ENCODE assay signal across 8 cellular contexts in the genomic region with DNA sequence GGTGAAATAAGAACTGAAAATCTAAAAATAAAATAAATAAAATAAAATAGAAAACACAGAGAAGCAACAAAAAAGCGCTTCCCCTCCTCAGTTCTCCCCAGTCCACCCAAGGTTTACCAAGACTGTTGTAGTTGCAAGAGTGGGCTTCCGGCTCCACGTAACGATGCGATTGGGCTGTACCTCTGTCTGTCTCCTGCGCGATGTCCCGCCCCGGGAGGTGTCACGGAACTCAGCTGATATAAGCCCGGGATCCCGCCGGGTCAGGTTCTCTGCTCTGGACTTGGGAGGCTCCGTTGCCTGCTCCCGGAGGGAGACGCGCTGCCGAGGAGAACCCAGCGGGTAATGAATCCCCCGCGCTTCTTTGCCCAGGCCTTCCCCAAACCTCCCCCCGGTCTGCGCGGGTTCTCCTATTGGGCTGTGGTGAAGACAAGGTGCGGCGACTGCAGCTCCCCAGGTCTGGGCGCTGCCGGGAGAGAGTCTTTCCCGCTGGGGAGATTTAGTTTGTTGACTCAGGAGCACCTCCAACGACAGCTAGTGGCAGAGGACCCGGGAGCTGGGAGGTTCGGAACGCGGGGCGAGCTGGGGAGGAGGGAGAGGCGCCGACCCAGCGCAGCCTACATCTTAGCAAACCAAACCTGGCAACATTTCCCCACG. TPM values are rescaled to one million over a fixed set of nuclear protein-coding genes. Genes with fewer than 3 reads are reported as not detected.
DNase-seq lines count a peak whose midpoint lies in the region; ATAC-seq and TF ChIP-seq lines count a peak whose summit lies in the region.

A gene (plus strand): TSS at position 268 of the 654 bp plus-strand sequence. CDS start 15,619 bp downstream, outside the sequence.

- peak; percentile 92 for DNase-seq in EL
- peak; percentile 92 for DNase-seq in GM23338 (ENCODE audit: low spot score)
- peak; percentile 88 for DNase-seq in LHCN-M2 (ENCODE audit: low read depth)
- DNase-seq in SKM-1 treated with dmso at 0.1 percent for 144 hours (lab: John Stamatoyannopoulos, UW; ENCODE audit: unreplicated experiment): peak; percentile 69
- peak; percentile 92 for DNase-seq in activated naive CD8-positive, alpha-beta T cell treated with anti-CD3 and anti-CD28 coated beads for 36 hours
- DNase-seq in glutamatergic neuron: peak; percentile 83
- DNase-seq in omental fat pad (ENCODE audit: low spot score): peak; percentile 96

- peak within 1 kb of the TSS; percentile 88 for H3K4me3 ChIP-seq in GM23338

- H3K36me3 Mint-ChIP-seq in GM23338 (ENCODE audit: low read depth) (no peaks in the 10 kb centered on the region), glutamatergic neuron (ENCODE audit: unreplicated experiment) (no peaks in the 10 kb centered on the region)
- H3K36me3 Mint-ChIP-seq in activated naive CD8-positive, alpha-beta T cell treated with anti-CD3 and anti-CD28 coated beads for 36 hours: peaks cover 34% of the 10 kb centered on the region

- peak within 1 kb of the TSS; percentile 95 for H3K4me2 ChIP-seq in GM23338

- peak; percentile 87 for ATAC-seq in GM23338
- peak; percentile 78 for ATAC-seq in omental fat pad (ENCODE audit: low FRiP score)

- H2AFZ ChIP-seq in GM23338: peak within 1 kb of the TSS; percentile 88

- H3K9me2 ChIP-seq in GM23338 (ENCODE audit: insufficient read depth): no peaks in the 10 kb centered on the region

- H3K4me3 Mint-ChIP-seq in GM23338: peak within 1 kb of the TSS; percentile 94
- peak within 1 kb of the TSS; percentile 87 for H3K4me3 Mint-ChIP-seq in activated naive CD8-positive, alpha-beta T cell treated with anti-CD3 and anti-CD28 coated beads for 36 hours
- peak within 1 kb of the TSS; percentile 96 for H3K4me3 Mint-ChIP-seq in glutamatergic neuron (ENCODE audit: unreplicated experiment)

- peaks cover 22% of the 10 kb centered on the region for H3K4me1 Mint-ChIP-seq in GM23338
- peaks cover 77% of the 10 kb centered on the region for H3K4me1 Mint-ChIP-seq in activated naive CD8-positive, alpha-beta T cell treated with anti-CD3 and anti-CD28 coated beads for 36 hours
- H3K4me1 Mint-ChIP-seq in glutamatergic neuron (ENCODE audit: low read depth, unreplicated experiment): peaks cover 9% of the 10 kb centered on the region

- no peaks in the 10 kb centered on the region for H4K20me1 ChIP-seq in GM23338 (replicated peaks; ENCODE audit: insufficient read depth)

- no peaks in the 10 kb centered on the region for H3K36me3 ChIP-seq in GM23338 (ENCODE audit: insufficient read depth)

- H3K27me3 Mint-ChIP-seq in GM23338 (ENCODE audit: insufficient read depth, low read depth, poor library complexity): peaks cover 12% of the 10 kb centered on the region
- H3K27me3 Mint-ChIP-seq in activated naive CD8-positive, alpha-beta T cell treated with anti-CD3 and anti-CD28 coated beads for 36 hours: no peaks in the 10 kb centered on the region
- H3K27me3 Mint-ChIP-seq in glutamatergic neuron (ENCODE audit: unreplicated experiment): peaks cover 7% of the 10 kb centered on the region

- H3K27ac ChIP-seq in GM23338 (ENCODE audit: low read depth) (peak within 1 kb of the TSS; percentile 86), temporal lobe (ENCODE audit: low read depth, low read length) (peak within 1 kb of the TSS; percentile 62)

- TF ChIP-seq CTCF in GM23338 (conservative IDR thresholded peaks at IDR 0.05; ENCODE audit: low read depth in 2 of 2) (no peak), glutamatergic neuron (IDR thresholded peaks at IDR 0.05; ENCODE audit: partially characterized antibody, unreplicated experiment) (no peak), omental fat pad (IDR thresholded peaks at IDR 0.05) (no peak)

- peaks cover 11% of the 10 kb centered on the region; the same call in 1 of the 2 replicates for H3K27me3 ChIP-seq in GM23338 (ENCODE audit: insufficient read depth)

- H3K79me2 ChIP-seq in GM23338 (replicated peaks; ENCODE audit: insufficient read depth): no peaks in the 10 kb centered on the region

- no peaks in the 10 kb centered on the region for H3K9me3 Mint-ChIP-seq in GM23338
- no peaks in the 10 kb centered on the region for H3K9me3 Mint-ChIP-seq in activated naive CD8-positive, alpha-beta T cell treated with anti-CD3 and anti-CD28 coated beads for 36 hours
- no peaks in the 10 kb centered on the region for H3K9me3 Mint-ChIP-seq in glutamatergic neuron (ENCODE audit: unreplicated experiment)

- H3K4me1 ChIP-seq in GM23338 (ENCODE audit: insufficient read depth): peaks cover 19% of the 10 kb centered on the region; the same call in 1 of the 2 replicates

- peak within 1 kb of the TSS; percentile 82 for H3K27ac Mint-ChIP-seq in GM23338
- H3K27ac Mint-ChIP-seq in activated naive CD8-positive, alpha-beta T cell treated with anti-CD3 and anti-CD28 coated beads for 36 hours: peak within 1 kb of the TSS; percentile 96
- peak within 1 kb of the TSS; percentile 89 for H3K27ac Mint-ChIP-seq in glutamatergic neuron (ENCODE audit: unreplicated experiment)

- H3F3A ChIP-seq in GM23338 (replicated peaks; ENCODE audit: low read depth): peaks cover 7% of the 10 kb centered on the region; the same call in 1 of the 2 replicates

TF ChIP-seq in GM23338, 12 proteins besides CTCF, POLR2A, EP300 and RAD21 (continues in another document):
- TF ChIP-seq, protein P1, sequence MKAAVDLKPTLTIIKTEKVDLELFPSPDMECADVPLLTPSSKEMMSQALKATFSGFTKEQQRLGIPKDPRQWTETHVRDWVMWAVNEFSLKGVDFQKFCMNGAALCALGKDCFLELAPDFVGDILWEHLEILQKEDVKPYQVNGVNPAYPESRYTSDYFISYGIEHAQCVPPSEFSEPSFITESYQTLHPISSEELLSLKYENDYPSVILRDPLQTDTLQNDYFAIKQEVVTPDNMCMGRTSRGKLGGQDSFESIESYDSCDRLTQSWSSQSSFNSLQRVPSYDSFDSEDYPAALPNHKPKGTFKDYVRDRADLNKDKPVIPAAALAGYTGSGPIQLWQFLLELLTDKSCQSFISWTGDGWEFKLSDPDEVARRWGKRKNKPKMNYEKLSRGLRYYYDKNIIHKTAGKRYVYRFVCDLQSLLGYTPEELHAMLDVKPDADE (IDR thresholded peaks at IDR 0.05): no peak
- TF ChIP-seq, protein P2, sequence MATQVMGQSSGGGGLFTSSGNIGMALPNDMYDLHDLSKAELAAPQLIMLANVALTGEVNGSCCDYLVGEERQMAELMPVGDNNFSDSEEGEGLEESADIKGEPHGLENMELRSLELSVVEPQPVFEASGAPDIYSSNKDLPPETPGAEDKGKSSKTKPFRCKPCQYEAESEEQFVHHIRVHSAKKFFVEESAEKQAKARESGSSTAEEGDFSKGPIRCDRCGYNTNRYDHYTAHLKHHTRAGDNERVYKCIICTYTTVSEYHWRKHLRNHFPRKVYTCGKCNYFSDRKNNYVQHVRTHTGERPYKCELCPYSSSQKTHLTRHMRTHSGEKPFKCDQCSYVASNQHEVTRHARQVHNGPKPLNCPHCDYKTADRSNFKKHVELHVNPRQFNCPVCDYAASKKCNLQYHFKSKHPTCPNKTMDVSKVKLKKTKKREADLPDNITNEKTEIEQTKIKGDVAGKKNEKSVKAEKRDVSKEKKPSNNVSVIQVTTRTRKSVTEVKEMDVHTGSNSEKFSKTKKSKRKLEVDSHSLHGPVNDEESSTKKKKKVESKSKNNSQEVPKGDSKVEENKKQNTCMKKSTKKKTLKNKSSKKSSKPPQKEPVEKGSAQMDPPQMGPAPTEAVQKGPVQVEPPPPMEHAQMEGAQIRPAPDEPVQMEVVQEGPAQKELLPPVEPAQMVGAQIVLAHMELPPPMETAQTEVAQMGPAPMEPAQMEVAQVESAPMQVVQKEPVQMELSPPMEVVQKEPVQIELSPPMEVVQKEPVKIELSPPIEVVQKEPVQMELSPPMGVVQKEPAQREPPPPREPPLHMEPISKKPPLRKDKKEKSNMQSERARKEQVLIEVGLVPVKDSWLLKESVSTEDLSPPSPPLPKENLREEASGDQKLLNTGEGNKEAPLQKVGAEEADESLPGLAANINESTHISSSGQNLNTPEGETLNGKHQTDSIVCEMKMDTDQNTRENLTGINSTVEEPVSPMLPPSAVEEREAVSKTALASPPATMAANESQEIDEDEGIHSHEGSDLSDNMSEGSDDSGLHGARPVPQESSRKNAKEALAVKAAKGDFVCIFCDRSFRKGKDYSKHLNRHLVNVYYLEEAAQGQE (IDR thresholded peaks at IDR 0.05; ENCODE audit: unreplicated experiment): no peak
- TF ChIP-seq POLR2AphosphoS5 (IDR thresholded peaks at IDR 0.05; ENCODE audit: low read depth) (peak; percentile 62), EZH2phosphoT487 (IDR thresholded peaks at IDR 0.05; ENCODE audit: unreplicated experiment) (no peak), ZNF114 (CRISPR knock-in tag; IDR thresholded peaks at IDR 0.05) (no peak)

RNA-seq across cellular contexts. Expression of the gene that starts here (rescaled TPM):
- total RNA-seq in GM23338 (2014; rRNA removed; shearing (Covaris generic)): 6.4 and 8.5 TPM in 2 replicates
- polyA plus RNA-seq in GM23338 (2016; fragmentation: Nextera tagmentation; extraction: Ambion mirVana): 1.4 and 1.8 TPM in 2 replicates
- total RNA-seq in LHCN-M2 (2014; rRNA removed): 38.5 and 43.5 TPM in 2 replicates
- polyA plus RNA-seq in LHCN-M2 (2012): 9.2 TPM
- total RNA-seq in activated naive CD8-positive, alpha-beta T cell treated with anti-CD3 and anti-CD28 coated beads for 36 hours: 10 to 100 TPM; 33.9 to 37.9 TPM
- 16.8 TPM for total RNA-seq in glutamatergic neuron (ENCODE audit: unreplicated experiment)
- total RNA-seq in omental fat pad: 10 to 100 TPM; 18.9 to 53.0 (median 32.5) TPM
- 2.7 TPM for total RNA-seq in temporal lobe

Comparison
In these comparisons a context has a peak if more than half of its experiments do, and no peak if none do; other contexts are left out.
1. Peak in every context shown above with its lines: DNase-seq, ATAC-seq, H3K4me3 ChIP-seq and H3K27ac ChIP-seq.